In genomic region chr3:134340362-134340997, GRCh38 we compare ENCODE assay signal across 31 cellular contexts. TPM values are rescaled to one million over a fixed set of nuclear protein-coding genes. Genes with fewer than 3 reads are reported as not detected.
A peak's percentile ranks its signal among the peaks of the same experiment; 100 is the strongest.
DNase-seq lines count a peak whose midpoint lies in the region; ATAC-seq and TF ChIP-seq lines count a peak whose summit lies in the region.
"Had no signal": no experiment of that assay in that cellular context is flagged by ENCODE, and none has a peak within 500 bp of the region (broad histone marks: within the 10 kb centered on the region; RNA-seq: fewer than 3 reads in every experiment).

No MANE protein-coding gene starts in this region.

- no peak for ATAC-seq in GM18909 (IDR thresholded peaks at IDR 0.05; ENCODE audit: poor library complexity, unreplicated experiment)
- ATAC-seq: activated CD8-positive, alpha-beta T cell treated with anti-CD3 and anti-CD28 coated beads, Interleukin-2, amount 10 ng/mL, durations not matched to agents 7 days and 5 days; activated T-helper 17 cell treated with anti-CD3 and anti-CD28 coated beads, Interleukin-2, amount 50 U/mL, for 72 hours; heart left ventricle; mucosa of descending colon had no signal

- H2BK5ac ChIP-seq in mesenchymal stem cell (ENCODE audit: low read depth, low read length, poor library complexity, severe bottlenecking) = no peak overlapping the region

- 55 to 69% methylated on average over 1 of the region's 1 CpG for WGBS in GM23248 (ENCODE audit: low coverage in 1 of 2, low lambda C conversion rate in 2 of 2, missing lambda C conversion rate in 2 of 2), 2 experiments
- WGBS in mesenchymal stem cell = 100% methylated on average over 1 of the region's 1 CpG

- peaks cover 27% of the 10 kb centered on the region for H3K4me1 Mint-ChIP-seq in brain
- H3K4me1 Mint-ChIP-seq: activated naive CD4-positive, alpha-beta T cell treated with anti-CD3 and anti-CD28 coated beads, Interleukin-2, amount 50 U/mL, for 24 hours had no signal

- no peaks in the 10 kb centered on the region for H3K79me1 ChIP-seq in mesenchymal stem cell (replicated peaks; ENCODE audit: low read length, poor library complexity, severe bottlenecking)

- H3K9ac ChIP-seq in GM23248 (no peak overlapping the region), mesenchymal stem cell (ENCODE audit: low read length) (no peak overlapping the region), subcutaneous abdominal adipose tissue (ENCODE audit: low read length in 5 of 5) (peak overlapping the region in 2 of 5 donors; percentile 28 to 41), Karpas-422 (ENCODE audit: low read length) (no peak overlapping the region)

- H3K27me3 ChIP-seq in GM23248 (replicated peaks; ENCODE audit: insufficient read depth) (no peaks in the 10 kb centered on the region), mesenchymal stem cell (ENCODE audit: control insufficient read depth in 1 of 2, insufficient read depth in 1 of 2, low read length in 2 of 2) (no peaks in the 10 kb centered on the region), subcutaneous abdominal adipose tissue (ENCODE audit: control insufficient read depth in 5 of 5, insufficient read depth in 4 of 5, low read length in 5 of 5) (no peaks in the 10 kb centered on the region), Karpas-422 (ENCODE audit: low read length) (no peaks in the 10 kb centered on the region)
- H3K27me3 ChIP-seq: foreskin keratinocyte, heart left ventricle, pancreas, right atrium auricular region, stomach, tibial nerve had no signal

- in situ Hi-C loops in GM23248 (cut with MboI) = no loop called here

- no peak overlapping the region for H4K8ac ChIP-seq in mesenchymal stem cell (ENCODE audit: low read length)

- H4K20me1 ChIP-seq in GM23248 (ENCODE audit: insufficient read depth) (no peaks in the 10 kb centered on the region), Karpas-422 (ENCODE audit: insufficient read depth, low read depth, low read length) (no peaks in the 10 kb centered on the region)

- H3K27me3 Mint-ChIP-seq in brain = no peaks in the 10 kb centered on the region
- H3K27me3 Mint-ChIP-seq: activated naive CD4-positive, alpha-beta T cell treated with anti-CD3 and anti-CD28 coated beads, Interleukin-2, amount 50 U/mL, for 24 hours; activated T-helper 17 cell treated with anti-CD3 and anti-CD28 coated beads, Interleukin-2, amount 50 U/mL, for 72 hours had no signal

- peak overlapping the region in 1 of 2 experiments; percentile 15 for H2BK12ac ChIP-seq in mesenchymal stem cell (ENCODE audit: low read length in 2 of 2)

- peak; percentile 33 for DNase-seq in GM23248
- no peak for DNase-seq in mesenchymal stem cell
- no peak for DNase-seq in Karpas-422
- no peak for DNase-seq in dermis blood vessel endothelial cell
- DNase-seq: activated CD4-positive, alpha-beta T cell treated with anti-CD3 and anti-CD28 coated beads for 4 hours; activated CD8-positive, alpha-beta T cell treated with anti-CD3 and anti-CD28 coated beads, Interleukin-2, amount 10 ng/mL, durations not matched to agents 7 days and 5 days; caudate nucleus; cortex of kidney; foreskin keratinocyte; heart left ventricle; kidney; mucosa of descending colon; NCI-H146; NCI-H2107; NCI-H345; NCI-H82; pancreas; stomach; T1000; WERI-Rb-1 had no signal

- no peak for TF ChIP-seq CTCF in brain (conservative IDR thresholded peaks at IDR 0.05)

- H3K27ac ChIP-seq in GM23248 (no peak overlapping the region), mesenchymal stem cell (ENCODE audit: low read length, poor library complexity, severe bottlenecking) (peak overlapping the region; percentile 61), subcutaneous abdominal adipose tissue (ENCODE audit: low read depth, low read length) (peak overlapping the region; percentile 86), Karpas-422 (ENCODE audit: low read length) (no peak overlapping the region)
- H3K27ac ChIP-seq: foreskin keratinocyte, heart left ventricle, pancreas, right atrium auricular region, stomach had no signal

- H4K91ac ChIP-seq in mesenchymal stem cell (ENCODE audit: low read length) = no peak overlapping the region

- H3K27ac Mint-ChIP-seq in brain = peak overlapping the region in 3 of 5 experiments; percentile 12 to 40 (median 16)
- H3K27ac Mint-ChIP-seq: activated CD8-positive, alpha-beta T cell treated with anti-CD3 and anti-CD28 coated beads, Interleukin-2, amount 10 ng/mL, durations not matched to agents 7 days and 5 days; activated naive CD4-positive, alpha-beta T cell treated with anti-CD3 and anti-CD28 coated beads, Interleukin-2, amount 50 U/mL, for 24 hours; activated T-helper 17 cell treated with anti-CD3 and anti-CD28 coated beads, Interleukin-2, amount 50 U/mL, for 72 hours; CD14-positive monocyte; IgD-negative memory B cell; natural killer cell treated with Interleukin-12 subunit alpha and Interleukin-12 subunit beta and Interleukin-15 and Interleukin-18, amount 100 ng/mL, for 72 hours had no signal

- no peak overlapping the region for H3K4ac ChIP-seq in mesenchymal stem cell (ENCODE audit: low read depth in 1 of 2, low read length in 2 of 2)

- no peaks in the 10 kb centered on the region for H3K9me3 ChIP-seq in GM23248 (ENCODE audit: low read depth)
- H3K9me3 ChIP-seq in mesenchymal stem cell (ENCODE audit: control insufficient read depth, low read length) = peaks cover under 1% of the 10 kb centered on the region
- H3K9me3 ChIP-seq in subcutaneous abdominal adipose tissue (ENCODE audit: control insufficient read depth in 5 of 5, low read length in 5 of 5) = no peaks in the 10 kb centered on the region
- no peaks in the 10 kb centered on the region for H3K9me3 ChIP-seq in Karpas-422 (ENCODE audit: low read length)
- H3K9me3 ChIP-seq: heart left ventricle, mucosa of descending colon, pancreas, right atrium auricular region, stomach, tibial nerve had no signal

- H3K9me3 Mint-ChIP-seq in brain = peaks cover 0 to 3% (median 0%) of the 10 kb centered on the region in 5 experiments
- H3K9me3 Mint-ChIP-seq: activated naive CD4-positive, alpha-beta T cell treated with anti-CD3 and anti-CD28 coated beads, Interleukin-2, amount 50 U/mL, for 24 hours; CD14-positive monocyte; IgD-negative memory B cell; natural killer cell treated with Interleukin-12 subunit alpha and Interleukin-12 subunit beta and Interleukin-15 and Interleukin-18, amount 100 ng/mL, for 72 hours had no signal

- H3F3A ChIP-seq in GM23248 (ENCODE audit: insufficient read depth) = peaks cover 20% of the 10 kb centered on the region

- H3K36me3 ChIP-seq in GM23248 (ENCODE audit: low read depth) (no peaks in the 10 kb centered on the region), mesenchymal stem cell (ENCODE audit: control insufficient read depth in 1 of 2, insufficient read depth in 2 of 2, low read depth in 1 of 2, low read length in 2 of 2) (no peaks in the 10 kb centered on the region), subcutaneous abdominal adipose tissue (ENCODE audit: control insufficient read depth in 5 of 5, insufficient read depth in 5 of 5, low read length in 5 of 5) (no peaks in the 10 kb centered on the region), Karpas-422 (ENCODE audit: insufficient read depth, low read length) (no peaks in the 10 kb centered on the region)
- H3K36me3 ChIP-seq: heart left ventricle, pancreas, right atrium auricular region, stomach, WERI-Rb-1 had no signal

- peaks cover 3% of the 10 kb centered on the region for H3K36me3 Mint-ChIP-seq in brain
- H3K36me3 Mint-ChIP-seq: activated naive CD4-positive, alpha-beta T cell treated with anti-CD3 and anti-CD28 coated beads, Interleukin-2, amount 50 U/mL, for 24 hours; CD14-positive monocyte; IgD-negative memory B cell; natural killer cell treated with Interleukin-12 subunit alpha and Interleukin-12 subunit beta and Interleukin-15 and Interleukin-18, amount 100 ng/mL, for 72 hours had no signal

- H2AK5ac ChIP-seq in mesenchymal stem cell (ENCODE audit: low read length, severe bottlenecking) = peak overlapping the region; percentile 60

- H3K23ac ChIP-seq in mesenchymal stem cell (ENCODE audit: low read length in 2 of 2) = no peak overlapping the region

- H3K9me2 ChIP-seq in GM23248 (ENCODE audit: insufficient read depth) (no peaks in the 10 kb centered on the region), Karpas-422 (replicated peaks; ENCODE audit: insufficient read depth, low read length) (no peaks in the 10 kb centered on the region)

- no peak overlapping the region for H3K4me3 Mint-ChIP-seq in brain
- H3K4me3 Mint-ChIP-seq: activated CD8-positive, alpha-beta T cell treated with anti-CD3 and anti-CD28 coated beads, Interleukin-2, amount 10 ng/mL, durations not matched to agents 7 days and 5 days; activated naive CD4-positive, alpha-beta T cell treated with anti-CD3 and anti-CD28 coated beads, Interleukin-2, amount 50 U/mL, for 24 hours; activated T-helper 17 cell treated with anti-CD3 and anti-CD28 coated beads, Interleukin-2, amount 50 U/mL, for 72 hours; CD14-positive monocyte; natural killer cell treated with Interleukin-12 subunit alpha and Interleukin-12 subunit beta and Interleukin-15 and Interleukin-18, amount 100 ng/mL, for 72 hours had no signal

- H3K79me2 ChIP-seq in GM23248 (ENCODE audit: insufficient read depth) = no peaks in the 10 kb centered on the region
- H3K79me2 ChIP-seq in Karpas-422 (ENCODE audit: low read length) = no peaks in the 10 kb centered on the region

- peak overlapping the region in 1 of 2 experiments; percentile 43 for H3K18ac ChIP-seq in mesenchymal stem cell (ENCODE audit: low read depth in 1 of 2, low read length in 2 of 2)

- no peak overlapping the region for H3K4me3 ChIP-seq in GM23248
- no peak overlapping the region for H3K4me3 ChIP-seq in mesenchymal stem cell (ENCODE audit: insufficient read depth in 1 of 2, low read depth in 1 of 2, low read length in 2 of 2)
- H3K4me3 ChIP-seq in subcutaneous abdominal adipose tissue (ENCODE audit: low read depth in 1 of 5, low read length in 5 of 5) = no peak overlapping the region
- no peak overlapping the region for H3K4me3 ChIP-seq in Karpas-422 (ENCODE audit: low read length)
- H3K4me3 ChIP-seq: heart left ventricle, lung, mucosa of descending colon, pancreas, right atrium auricular region, stomach, tibial nerve had no signal

- H2AFZ ChIP-seq in GM23248 = no peak overlapping the region
- no peak overlapping the region for H2AFZ ChIP-seq in mesenchymal stem cell (ENCODE audit: low read depth, low read length)
- no peak overlapping the region for H2AFZ ChIP-seq in Karpas-422 (ENCODE audit: low read length)

- no peak overlapping the region for H2BK15ac ChIP-seq in mesenchymal stem cell (ENCODE audit: low read depth, poor library complexity, severe bottlenecking)

- no peak overlapping the region for H2BK120ac ChIP-seq in mesenchymal stem cell (ENCODE audit: low read depth, low read length)

- no peak overlapping the region for H3K14ac ChIP-seq in mesenchymal stem cell (ENCODE audit: low read length in 2 of 2)

- H3K4me1 ChIP-seq in GM23248 (ENCODE audit: insufficient read depth) = peaks cover 26% of the 10 kb centered on the region
- H3K4me1 ChIP-seq in mesenchymal stem cell (ENCODE audit: control insufficient read depth, insufficient read depth, low read depth, low read length) = peaks cover 32% of the 10 kb centered on the region
- H3K4me1 ChIP-seq in subcutaneous abdominal adipose tissue (ENCODE audit: control insufficient read depth in 5 of 5, insufficient read depth in 5 of 5, low read length in 5 of 5) = peaks cover 16 to 72% (median 53%) of the 10 kb centered on the region in 5 donors
- H3K4me1 ChIP-seq in Karpas-422 (ENCODE audit: low read length) = no peaks in the 10 kb centered on the region
- H3K4me1 ChIP-seq: pancreas had no signal

- H3K4me2 ChIP-seq in GM23248 (ENCODE audit: unreplicated experiment) (peak overlapping the region; percentile 26), mesenchymal stem cell (ENCODE audit: low read length, poor library complexity, severe bottlenecking) (no peak overlapping the region), Karpas-422 (ENCODE audit: low read depth, low read length, poor library complexity, severe bottlenecking) (no peak overlapping the region)

RNA-seq across cellular contexts. Expression of gene AMOTL2, which starts 33.8 kb away (rescaled TPM):
- 336 and 347 TPM in 2 replicates for total RNA-seq in GM23248 (2014; rRNA removed; shearing (Covaris generic))
- polyA plus RNA-seq in GM23248 (2016; fragmentation: Nextera tagmentation; extraction: Ambion mirVana) (156 TPM in 2 replicates), brain (ENCODE audit: insufficient read depth, low read depth, low replicate concordance) (23.5 TPM)
- 16.1 TPM for polyA plus RNA-seq in mesenchymal stem cell (2013, experiment 1 of 2)
- 15.4 TPM for polyA plus RNA-seq in mesenchymal stem cell (2013, experiment 2 of 2)
- not detected in 2 replicates for total RNA-seq in Karpas-422 (2014; rRNA removed; shearing (Covaris generic); ENCODE audit: low replicate concordance)
- total RNA-seq in dermis blood vessel endothelial cell = 104 and 130 TPM in 2 replicates
- total RNA-seq: activated CD8-positive, alpha-beta T cell treated with anti-CD3 and anti-CD28 coated beads, Interleukin-2, amount 10 ng/mL, durations not matched to agents 7 days and 5 days; activated T-helper 17 cell treated with anti-CD3 and anti-CD28 coated beads, Interleukin-2, amount 50 U/mL, for 72 hours; natural killer cell treated with Interleukin-12 subunit alpha and Interleukin-12 subunit beta and Interleukin-15 and Interleukin-18, amount 100 ng/mL, for 72 hours had no signal
- polyA plus RNA-seq: CD14-positive monocyte, IgD-negative memory B cell had no signal

Comparison
In these comparisons a context has a peak if more than half of its experiments do, and no peak if none do; other contexts are left out.
1. H3K27ac ChIP-seq: peak in mesenchymal stem cell (single experiment) and subcutaneous abdominal adipose tissue (single experiment); none in GM23248 (single experiment) and Karpas-422 (single experiment).
2. RNA of gene AMOTL2, which starts 33.8 kb away (total RNA-seq): 336 to 347 TPM in GM23248 and 104 to 130 TPM in dermis blood vessel endothelial cell; not detected in Karpas-422; every median in the first group is over 100 times any median in the second.